10 cellular contexts compared by ENCODE assay signal in genomic region chr1:53145942-53146708, GRCh38. TPM values are rescaled to one million over a fixed set of nuclear protein-coding genes. Genes with fewer than 3 reads are reported as not detected.
DNase-seq lines count a peak whose midpoint lies in the region; ATAC-seq and TF ChIP-seq lines count a peak whose summit lies in the region.
"Had no signal": no experiment of that assay in that cellular context is flagged by ENCODE, and none has a peak within 500 bp of the region (broad histone marks: within the 10 kb centered on the region; RNA-seq: fewer than 3 reads in every experiment).

No MANE protein-coding gene starts in this region.

- H3K27ac ChIP-seq in coronary artery (peak overlapping the region; percentile 60 to 84), mesodermal cell (ENCODE audit: low read depth, low read length, severe bottlenecking) (peak overlapping the region; percentile 88)
- H3K27ac ChIP-seq: BLaER1 treated with 17β-estradiol and CSF1 and Interleukin-3, amounts not matched to agents 10 nM and 100 nM had no signal

- H3K4me1 Mint-ChIP-seq in glutamatergic neuron (ENCODE audit: low read depth, unreplicated experiment): peaks cover 13% of the 10 kb centered on the region

- no peaks in the 10 kb centered on the region for H3K36me3 ChIP-seq in mesodermal cell (ENCODE audit: control insufficient read depth, insufficient read depth, low read length)
- H3K36me3 ChIP-seq: BLaER1 treated with 17β-estradiol and CSF1 and Interleukin-3, amounts not matched to agents 10 nM and 100 nM had no signal

- H3K4me3 ChIP-seq in coronary artery (no peak overlapping the region), mesodermal cell (ENCODE audit: extremely low read depth, insufficient read depth, low read length, poor library complexity, severe bottlenecking) (no peak overlapping the region)
- H3K4me3 ChIP-seq: BLaER1 treated with 17β-estradiol and CSF1 and Interleukin-3, amounts not matched to agents 10 nM and 100 nM had no signal

- peaks cover 2% of the 10 kb centered on the region for H3K27me3 Mint-ChIP-seq in glutamatergic neuron (ENCODE audit: unreplicated experiment)

- DNase-seq in Right ventricle myocardium inferior (ENCODE audit: missing footprints): no peak
- DNase-seq in cardiac septum (ENCODE audit: low spot score): no peak
- peak; percentile 86 for DNase-seq in coronary artery (ENCODE audit: low spot score)
- no peak for DNase-seq in glutamatergic neuron
- DNase-seq in UCSD-AML1 (lab: John Stamatoyannopoulos, UW; ENCODE audit: unreplicated experiment): no peak
- DNase-seq: activated CD4-positive, alpha-beta T cell treated with anti-CD3 and anti-CD28 coated beads, Interleukin-2, amount 50 U/mL, for 4 hours had no signal

- H3K9me3 ChIP-seq in mesodermal cell (ENCODE audit: control insufficient read depth, low read length): no peaks in the 10 kb centered on the region
- H3K9me3 ChIP-seq: BLaER1 treated with 17β-estradiol and CSF1 and Interleukin-3, amounts not matched to agents 10 nM and 100 nM had no signal

- H3K36me3 Mint-ChIP-seq in glutamatergic neuron (ENCODE audit: unreplicated experiment): no peaks in the 10 kb centered on the region

- peak; percentile 57 for ATAC-seq in Right ventricle myocardium inferior
- ATAC-seq in GM19023 (IDR thresholded peaks at IDR 0.05; ENCODE audit: unreplicated experiment): no peak
- ATAC-seq in GM18907 (IDR thresholded peaks at IDR 0.05; ENCODE audit: unreplicated experiment): no peak

- no peak overlapping the region for H3K27ac Mint-ChIP-seq in glutamatergic neuron (ENCODE audit: unreplicated experiment)

- intact Hi-C loops in Right ventricle myocardium inferior (cut with DNase I): no loop called here
- intact Hi-C loops in cardiac septum (cut with DNase I): no loop called here

- H3K4me1 ChIP-seq in mesodermal cell (ENCODE audit: control insufficient read depth, insufficient read depth, low read length, poor library complexity, severe bottlenecking): peaks cover 20% of the 10 kb centered on the region

- H3K9me3 Mint-ChIP-seq in glutamatergic neuron (ENCODE audit: unreplicated experiment): peaks cover 2% of the 10 kb centered on the region

- no peak for TF ChIP-seq CTCF in coronary artery (IDR thresholded peaks at IDR 0.05)
- no peak for TF ChIP-seq CTCF in glutamatergic neuron (IDR thresholded peaks at IDR 0.05; ENCODE audit: partially characterized antibody, unreplicated experiment)

- WGBS in mesodermal cell (ENCODE audit: insufficient coverage in 2 of 2), 2 experiments: 63 to 64% methylated on average over 21 to 23 of the region's 24 CpGs

- no peak overlapping the region for H3K4me3 Mint-ChIP-seq in glutamatergic neuron (ENCODE audit: unreplicated experiment)

RNA-seq across cellular contexts. Expression of gene SLC1A7, which starts 3.7 kb away (rescaled TPM):
- not detected for total RNA-seq in Right ventricle myocardium inferior
- 0.43 TPM for total RNA-seq in cardiac septum
- 0.11 TPM for polyA plus RNA-seq in mesodermal cell (2013, experiment 1 of 2)
- not detected for polyA plus RNA-seq in mesodermal cell (2013, experiment 2 of 2)
- total RNA-seq in glutamatergic neuron (ENCODE audit: unreplicated experiment): not detected

RNA-seq across cellular contexts. Expression of gene CPT2, which starts 50.5 kb away (rescaled TPM):
- total RNA-seq in Right ventricle myocardium inferior (37.7 TPM), cardiac septum (20.4 TPM), glutamatergic neuron (ENCODE audit: unreplicated experiment) (21.7 TPM)
- polyA plus RNA-seq in mesodermal cell (2013, experiment 1 of 2): 23.4 TPM
- polyA plus RNA-seq in mesodermal cell (2013, experiment 2 of 2): 18.5 TPM
